ENCODE assay signal across 44 cellular contexts in genomic region chr12:50955288-50955687, GRCh38. TPM values are rescaled to one million over a fixed set of nuclear protein-coding genes. Genes with fewer than 3 reads are reported as not detected.
"Had no signal": no experiment of that assay in that cellular context is flagged by ENCODE, and none has a peak within 500 bp of the region (broad histone marks: within the 10 kb centered on the region; RNA-seq: fewer than 3 reads in every experiment).

No MANE protein-coding gene starts in this region.

- H3K4me1 Mint-ChIP-seq: activated T-helper 17 cell treated with anti-CD3 and anti-CD28 coated beads, Interleukin-2, amount 50 U/mL, for 72 hours; brain; central memory CD8-positive, alpha-beta T cell had no signal

- H3K27ac Mint-ChIP-seq: activated naive CD4-positive, alpha-beta T cell treated with anti-CD3 and anti-CD28 coated beads for 36 hours; activated naive CD4-positive, alpha-beta T cell treated with anti-CD3 and anti-CD28 coated beads, Interleukin-2, amount 10 ng/mL, durations not matched to agents 7 days and 5 days; activated naive CD4-positive, alpha-beta T cell treated with anti-CD3 and anti-CD28 coated beads, Interleukin-2, amount 50 U/mL, for 24 hours; activated naive CD4-positive, alpha-beta T cell treated with anti-CD3 and anti-CD28 coated beads, Interleukin-2, amount 50 U/mL, for 72 hours; activated naive CD8-positive, alpha-beta T cell; activated naive CD8-positive, alpha-beta T cell treated with anti-CD3 and anti-CD28 coated beads for 36 hours; activated naive CD8-positive, alpha-beta T cell treated with anti-CD3 and anti-CD28 coated beads, Interleukin-2, amount 10 ng/mL, durations not matched to agents 7 days and 5 days; activated naive CD8-positive, alpha-beta T cell treated with anti-CD3 and anti-CD28 coated beads, Interleukin-2, amount 50 U/mL, for 24 hours; activated T-cell treated with anti-CD3 and anti-CD28 coated beads, Interleukin-2, amount 50 U/mL, for 24 hours; activated T-cell treated with anti-CD3 and anti-CD28 coated beads, Interleukin-2, amount 50 U/mL, for 72 hours; activated T-helper 1 cell treated with anti-CD3 and anti-CD28 coated beads, Interleukin-12 subunit alpha, Interleukin-12 subunit beta, Interleukin-2, Interleukin-4 antibody, amounts not matched to agents 30 ng/mL and 10 ng/mL and 1 ng/mL, durations not matched to agents 14 hours and 24 hours and 36 hours; activated T-helper 17 cell treated with anti-CD3 and anti-CD28 coated beads, Interleukin-2, amount 50 U/mL, for 72 hours; activated T-helper 2 cell treated with anti-CD3 and anti-CD28 coated beads, Interferon-gamma antibody, Interleukin-2, Interleukin-4, amounts not matched to agents 10 μg/mL and 5 μg/mL and 100 μg/mL, durations not matched to agents 14 hours and 24 hours and 36 hours; brain had no signal

- H3K4me1 ChIP-seq: adrenal gland, ascending aorta, body of pancreas, breast epithelium had no signal

- H3K4me3 Mint-ChIP-seq: activated naive CD4-positive, alpha-beta T cell treated with anti-CD3 and anti-CD28 coated beads for 36 hours; activated naive CD4-positive, alpha-beta T cell treated with anti-CD3 and anti-CD28 coated beads, Interleukin-2, amount 10 ng/mL, durations not matched to agents 7 days and 5 days; activated naive CD4-positive, alpha-beta T cell treated with anti-CD3 and anti-CD28 coated beads, Interleukin-2, amount 50 U/mL, for 24 hours; activated naive CD8-positive, alpha-beta T cell; activated naive CD8-positive, alpha-beta T cell treated with anti-CD3 and anti-CD28 coated beads for 36 hours; activated naive CD8-positive, alpha-beta T cell treated with anti-CD3 and anti-CD28 coated beads, Interleukin-2, amount 10 ng/mL, durations not matched to agents 7 days and 5 days; activated naive CD8-positive, alpha-beta T cell treated with anti-CD3 and anti-CD28 coated beads, Interleukin-2, amount 50 U/mL, for 24 hours; activated T-cell treated with anti-CD3 and anti-CD28 coated beads, Interleukin-2, amount 50 U/mL, for 24 hours; activated T-cell treated with anti-CD3 and anti-CD28 coated beads, Interleukin-2, amount 50 U/mL, for 4 hours; activated T-cell treated with anti-CD3 and anti-CD28 coated beads, Interleukin-2, amount 50 U/mL, for 72 hours; activated T-helper 1 cell treated with anti-CD3 and anti-CD28 coated beads, Interleukin-12 subunit alpha, Interleukin-12 subunit beta, Interleukin-2, Interleukin-4 antibody, amounts not matched to agents 30 ng/mL and 10 ng/mL and 1 ng/mL, durations not matched to agents 14 hours and 24 hours and 36 hours; activated T-helper 17 cell treated with anti-CD3 and anti-CD28 coated beads, Interleukin-2, amount 50 U/mL, for 72 hours; brain; central memory CD8-positive, alpha-beta T cell had no signal

- H3K27me3 ChIP-seq: adrenal gland, ascending aorta, body of pancreas, brain microvascular endothelial cell, breast epithelium, cardiac muscle cell had no signal

- ATAC-seq: activated naive CD4-positive, alpha-beta T cell treated with anti-CD3 and anti-CD28 coated beads, Interleukin-2, amount 50 U/mL, for 72 hours; activated naive CD8-positive, alpha-beta T cell treated with anti-CD3 and anti-CD28 coated beads, Interleukin-2, amount 50 U/mL, for 24 hours; activated T-cell treated with anti-CD3 and anti-CD28 coated beads, Interleukin-2, amount 50 U/mL, for 4 hours; activated T-cell treated with anti-CD3 and anti-CD28 coated beads, Interleukin-2, amount 50 U/mL, for 72 hours; activated T-helper 17 cell treated with anti-CD3 and anti-CD28 coated beads, Interleukin-2, amount 50 U/mL, for 72 hours; body of pancreas had no signal

- H3K9me3 ChIP-seq: adrenal gland, ascending aorta, body of pancreas, breast epithelium had no signal

- H3K36me3 Mint-ChIP-seq: activated naive CD4-positive, alpha-beta T cell treated with anti-CD3 and anti-CD28 coated beads, Interleukin-2, amount 10 ng/mL, durations not matched to agents 7 days and 5 days; activated naive CD4-positive, alpha-beta T cell treated with anti-CD3 and anti-CD28 coated beads, Interleukin-2, amount 50 U/mL, for 24 hours; activated naive CD4-positive, alpha-beta T cell treated with anti-CD3 and anti-CD28 coated beads, Interleukin-2, amount 50 U/mL, for 72 hours; activated naive CD8-positive, alpha-beta T cell; activated naive CD8-positive, alpha-beta T cell treated with anti-CD3 and anti-CD28 coated beads for 36 hours; activated naive CD8-positive, alpha-beta T cell treated with anti-CD3 and anti-CD28 coated beads, Interleukin-2, amount 10 ng/mL, durations not matched to agents 7 days and 5 days; brain had no signal

- DNase-seq: activated effector memory CD4-positive, alpha-beta T cell treated with anti-CD3 and anti-CD28 coated beads, Interleukin-2, amount 50 U/mL, for 16 hours; activated effector memory CD4-positive, alpha-beta T cell treated with Interleukin-2 at 50 U/mL for 16 hours; activated gamma-delta T cell; activated gamma-delta T cell treated with Interleukin-2 at 50 U/mL for 16 hours; activated naive CD4-positive, alpha-beta T cell; activated naive CD4-positive, alpha-beta T cell treated with anti-CD3 and anti-CD28 coated beads for 36 hours; activated naive CD4-positive, alpha-beta T cell treated with anti-CD3 and anti-CD28 coated beads, Interleukin-2, amount 10 ng/mL, durations not matched to agents 7 days and 5 days; activated naive CD4-positive, alpha-beta T cell treated with anti-CD3 and anti-CD28 coated beads, Interleukin-2, amount 50 U/mL, for 16 hours; activated naive CD4-positive, alpha-beta T cell treated with Interleukin-2 at 50 U/mL for 16 hours; activated naive CD8-positive, alpha-beta T cell treated with anti-CD3 and anti-CD28 coated beads for 36 hours; activated naive CD8-positive, alpha-beta T cell treated with anti-CD3 and anti-CD28 coated beads, Interleukin-2, amount 10 ng/mL, durations not matched to agents 7 days and 5 days; activated naive CD8-positive, alpha-beta T cell treated with anti-CD3 and anti-CD28 coated beads, Interleukin-2, amount 50 U/mL, for 24 hours; activated T-cell treated with anti-CD3 and anti-CD28 coated beads, Interleukin-2, amount 50 U/mL, for 1 hour; activated T-cell treated with anti-CD3 and anti-CD28 coated beads, Interleukin-2, amount 50 U/mL, for 24 hours; activated T-cell treated with anti-CD3 and anti-CD28 coated beads, Interleukin-2, amount 50 U/mL, for 4 hours; activated T-cell treated with anti-CD3 and anti-CD28 coated beads, Interleukin-2, amount 50 U/mL, for 48 hours; activated T-cell treated with anti-CD3 and anti-CD28 coated beads, Interleukin-2, amount 50 U/mL, for 72 hours; adrenal gland; amniotic stem cell; amygdala; anterior cingulate cortex; aorta; body of pancreas; brain microvascular endothelial cell; caudate nucleus; central memory CD4-positive, alpha-beta T cell; cerebellar nuclear complex had no signal

- H3K9me3 Mint-ChIP-seq: activated naive CD4-positive, alpha-beta T cell treated with anti-CD3 and anti-CD28 coated beads for 36 hours; activated naive CD4-positive, alpha-beta T cell treated with anti-CD3 and anti-CD28 coated beads, Interleukin-2, amount 10 ng/mL, durations not matched to agents 7 days and 5 days; activated naive CD4-positive, alpha-beta T cell treated with anti-CD3 and anti-CD28 coated beads, Interleukin-2, amount 50 U/mL, for 24 hours; activated naive CD4-positive, alpha-beta T cell treated with anti-CD3 and anti-CD28 coated beads, Interleukin-2, amount 50 U/mL, for 72 hours; activated naive CD8-positive, alpha-beta T cell treated with anti-CD3 and anti-CD28 coated beads for 36 hours; activated naive CD8-positive, alpha-beta T cell treated with anti-CD3 and anti-CD28 coated beads, Interleukin-2, amount 10 ng/mL, durations not matched to agents 7 days and 5 days; activated naive CD8-positive, alpha-beta T cell treated with anti-CD3 and anti-CD28 coated beads, Interleukin-2, amount 50 U/mL, for 24 hours; activated T-cell treated with anti-CD3 and anti-CD28 coated beads, Interleukin-2, amount 50 U/mL, for 24 hours; activated T-cell treated with anti-CD3 and anti-CD28 coated beads, Interleukin-2, amount 50 U/mL, for 4 hours; activated T-cell treated with anti-CD3 and anti-CD28 coated beads, Interleukin-2, amount 50 U/mL, for 72 hours; activated T-helper 1 cell treated with anti-CD3 and anti-CD28 coated beads, Interleukin-12 subunit alpha, Interleukin-12 subunit beta, Interleukin-2, Interleukin-4 antibody, amounts not matched to agents 30 ng/mL and 10 ng/mL and 1 ng/mL, durations not matched to agents 14 hours and 24 hours and 36 hours; activated T-helper 17 cell treated with anti-CD3 and anti-CD28 coated beads, Interleukin-2, amount 50 U/mL, for 72 hours; activated T-helper 2 cell treated with anti-CD3 and anti-CD28 coated beads, Interferon-gamma antibody, Interleukin-2, Interleukin-4, amounts not matched to agents 10 μg/mL and 5 μg/mL and 100 μg/mL, durations not matched to agents 14 hours and 24 hours and 36 hours; brain; central memory CD8-positive, alpha-beta T cell had no signal

- H3K27me3 Mint-ChIP-seq: activated naive CD4-positive, alpha-beta T cell treated with anti-CD3 and anti-CD28 coated beads, Interleukin-2, amount 10 ng/mL, durations not matched to agents 7 days and 5 days; activated naive CD4-positive, alpha-beta T cell treated with anti-CD3 and anti-CD28 coated beads, Interleukin-2, amount 50 U/mL, for 24 hours; activated naive CD8-positive, alpha-beta T cell; activated naive CD8-positive, alpha-beta T cell treated with anti-CD3 and anti-CD28 coated beads for 36 hours; activated naive CD8-positive, alpha-beta T cell treated with anti-CD3 and anti-CD28 coated beads, Interleukin-2, amount 10 ng/mL, durations not matched to agents 7 days and 5 days; activated naive CD8-positive, alpha-beta T cell treated with anti-CD3 and anti-CD28 coated beads, Interleukin-2, amount 50 U/mL, for 24 hours; activated T-cell treated with anti-CD3 and anti-CD28 coated beads, Interleukin-2, amount 50 U/mL, for 24 hours; activated T-helper 17 cell treated with anti-CD3 and anti-CD28 coated beads, Interleukin-2, amount 50 U/mL, for 72 hours; central memory CD8-positive, alpha-beta T cell had no signal

- FAIRE-seq: astrocyte, bronchial epithelial cell had no signal

- H3K36me3 ChIP-seq: adrenal gland, brain microvascular endothelial cell, breast epithelium, cardiac muscle cell had no signal

- H3K27ac ChIP-seq: adrenal gland, ascending aorta, body of pancreas, brain microvascular endothelial cell, breast epithelium, cardiac muscle cell had no signal

- H3K4me3 ChIP-seq: adrenal gland, ascending aorta, body of pancreas, breast epithelium, cardiac muscle cell had no signal

RNA-seq across cellular contexts. Expression of gene HIGD1C, which starts 2.9 kb away (rescaled TPM):
- total RNA-seq: activated naive CD4-positive, alpha-beta T cell treated with anti-CD3 and anti-CD28 coated beads for 36 hours; activated naive CD4-positive, alpha-beta T cell treated with anti-CD3 and anti-CD28 coated beads, Interleukin-2, amount 50 U/mL, for 72 hours; activated naive CD8-positive, alpha-beta T cell treated with anti-CD3 and anti-CD28 coated beads for 36 hours; activated naive CD8-positive, alpha-beta T cell treated with anti-CD3 and anti-CD28 coated beads, Interleukin-2, amount 10 ng/mL, durations not matched to agents 7 days and 5 days; activated T-cell treated with anti-CD3 and anti-CD28 coated beads, Interleukin-2, amount 50 U/mL, for 4 hours; activated T-cell treated with anti-CD3 and anti-CD28 coated beads, Interleukin-2, amount 50 U/mL, for 72 hours; activated T-helper 1 cell treated with anti-CD3 and anti-CD28 coated beads, Interleukin-12 subunit alpha, Interleukin-12 subunit beta, Interleukin-2, Interleukin-4 antibody, amounts not matched to agents 30 ng/mL and 10 ng/mL and 1 ng/mL, durations not matched to agents 14 hours and 24 hours and 36 hours; activated T-helper 17 cell treated with anti-CD3 and anti-CD28 coated beads, Interleukin-2, amount 50 U/mL, for 72 hours; activated T-helper 2 cell treated with anti-CD3 and anti-CD28 coated beads, Interferon-gamma antibody, Interleukin-2, Interleukin-4, amounts not matched to agents 10 μg/mL and 5 μg/mL and 100 μg/mL, durations not matched to agents 14 hours and 24 hours and 36 hours; adrenal gland; aorta; ascending aorta; astrocyte; body of pancreas; breast epithelium; bronchial epithelial cell; cardiac muscle cell; cardiac septum; cerebellum; chondrocyte had no signal
- polyA plus RNA-seq: adipose tissue, adrenal gland, aorta, cardiac muscle cell had no signal
